In the genomic region with DNA sequence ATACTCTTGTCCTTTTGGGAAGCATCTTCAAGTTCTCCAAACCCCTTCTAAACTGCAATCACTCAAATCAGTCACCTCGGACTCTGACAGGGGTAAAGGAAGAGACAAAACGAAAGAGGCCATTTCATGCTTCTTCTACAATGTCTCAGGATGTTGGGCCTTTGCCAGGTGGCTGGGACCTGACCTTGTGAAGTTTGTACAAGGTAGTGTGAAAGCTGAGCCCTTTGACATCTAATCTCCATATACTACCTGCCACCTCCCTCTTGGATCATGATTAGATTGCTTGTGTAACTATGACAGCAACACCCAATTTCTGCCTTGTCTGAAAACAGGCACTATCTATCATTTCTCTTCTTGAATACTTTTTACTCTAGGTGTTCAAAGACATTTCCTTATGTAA, we compare ENCODE assay signal across 23 cellular contexts.
"Had no signal": no experiment of that assay in that cellular context is flagged by ENCODE, and none has a peak within 500 bp of the region (broad histone marks: within the 10 kb centered on the region; RNA-seq: fewer than 3 reads in every experiment).

No MANE protein-coding gene starts in this region.

- H3K36me3 ChIP-seq: pancreas, spleen had no signal

- ATAC-seq: left ventricle myocardium superior; pancreas; stimulated activated memory B cell treated with anti-CD40 and anti-IgM and Interleukin-4, amounts not matched to agents 10 μg/mL and 1 μg/mL and 100 μg/mL, for 72 hours had no signal

- FAIRE-seq: endothelial cell of umbilical vein, frontal cortex, pancreas had no signal

- H3K4me3 ChIP-seq: coronary artery, lung, pancreas, right lobe of liver, spleen, thoracic aorta had no signal

- H3K27ac ChIP-seq: coronary artery, pancreas, right lobe of liver, spleen had no signal

- H3K9me3 ChIP-seq: pancreas, right lobe of liver, spleen, thoracic aorta had no signal

- H3K27me3 ChIP-seq: pancreas, right lobe of liver, spleen had no signal

- DNase-seq: effector CD4-positive, alpha-beta T cell; endodermal cell; erythroblast; glutamatergic neuron; islet precursor cell; left ventricle myocardium superior; midbrain; naive B cell; occipital lobe; pancreas; right lobe of liver; spleen; stimulated activated CD4-positive, alpha-beta T cell treated with anti-CD3 and anti-CD28 coated beads, Interleukin-15, amount 100 ng/mL, for 24 hours; stimulated activated CD4-positive, alpha-beta T cell treated with anti-CD3 and anti-CD28 coated beads, Interleukin-1b, Interleukin-23, amount 100 ng/mL, for 48 hours; stimulated activated CD4-positive, alpha-beta T cell treated with anti-CD3 and anti-CD28 coated beads, Interleukin-4, amount 100 ng/mL, for 24 hours; substantia nigra; trophoblast cell had no signal
